3 cellular contexts compared by ENCODE assay signal in genomic region chr7:13801669-13802068, GRCh38.
TF ChIP-seq lines count a peak whose summit lies in the region.

No MANE protein-coding gene starts in this region.

TF ChIP-seq in GM23338, 12 proteins besides CTCF, POLR2A, EP300 and RAD21 (continues in another document):
- TF ChIP-seq EZH2phosphoT487 (IDR thresholded peaks at IDR 0.05; ENCODE audit: unreplicated experiment), result no peak
- TF ChIP-seq ZNF462 (CRISPR knock-in tag; IDR thresholded peaks at IDR 0.05), result no peak
- TF ChIP-seq ETS1 (IDR thresholded peaks at IDR 0.05), result no peak
- TF ChIP-seq ZNF331 (CRISPR knock-in tag; IDR thresholded peaks at IDR 0.05; ENCODE audit: low read depth), result no peak

TF ChIP-seq in IMR-90, 13 proteins besides CTCF, POLR2A, EP300 and RAD21:
- TF ChIP-seq RFX5 (IDR thresholded peaks at IDR 0.05; ENCODE audit: low read depth, low read length), result no peak
- TF ChIP-seq SMC3 (IDR thresholded peaks at IDR 0.05; ENCODE audit: low read depth, low read length), result no peak
- no peak for TF ChIP-seq RCOR1 (IDR thresholded peaks at IDR 0.05; ENCODE audit: insufficient replicate concordance, low read length)
- TF ChIP-seq NFE2L2 (IDR thresholded peaks at IDR 0.05; ENCODE audit: low read depth, low read length), result no peak
- TF ChIP-seq MAFK (IDR thresholded peaks at IDR 0.05; ENCODE audit: low read depth, low read length), result no peak
- TF ChIP-seq CEBPB (IDR thresholded peaks at IDR 0.05; ENCODE audit: low read depth, low read length), result no peak
- no peak for TF ChIP-seq FOS (IDR thresholded peaks at IDR 0.05; ENCODE audit: low read depth, low read length)
- no peak for TF ChIP-seq MAZ (IDR thresholded peaks at IDR 0.05; ENCODE audit: borderline replicate concordance, low read depth, low read length)
- no peak for TF ChIP-seq MXI1 (IDR thresholded peaks at IDR 0.05; ENCODE audit: borderline replicate concordance, low read depth, low read length)
- TF ChIP-seq USF2 (IDR thresholded peaks at IDR 0.05; ENCODE audit: low read depth, low read length), result no peak
- no peak for TF ChIP-seq ELK1 (IDR thresholded peaks at IDR 0.05; ENCODE audit: borderline replicate concordance, low read depth, low read length)
- no peak for TF ChIP-seq BHLHE40 (IDR thresholded peaks at IDR 0.05; ENCODE audit: low read depth, low read length)
- TF ChIP-seq CHD1 (IDR thresholded peaks at IDR 0.05; ENCODE audit: low read depth, low read length), result no peak

TF ChIP-seq in K562, 482 proteins besides CTCF, POLR2A, EP300 and RAD21:
- TF ChIP-seq ZBTB40 (IDR thresholded peaks at IDR 0.05), result peak; percentile 95
- peak; percentile 96 for TF ChIP-seq ZBTB40 (CRISPR knock-in tag; IDR thresholded peaks at IDR 0.05)
- no peak for TF ChIP-seq THRA (IDR thresholded peaks at IDR 0.05)
- peak; percentile 11 for TF ChIP-seq FOSL1 (tag; conservative IDR thresholded peaks at IDR 0.05)
- TF ChIP-seq POLR2H (tag; IDR thresholded peaks at IDR 0.05; ENCODE audit: low read depth), result 0 out of 2 replicates have a peak, but pooled peaks have one; percentile 22
